8 cellular contexts compared by ENCODE assay signal in the genomic region with DNA sequence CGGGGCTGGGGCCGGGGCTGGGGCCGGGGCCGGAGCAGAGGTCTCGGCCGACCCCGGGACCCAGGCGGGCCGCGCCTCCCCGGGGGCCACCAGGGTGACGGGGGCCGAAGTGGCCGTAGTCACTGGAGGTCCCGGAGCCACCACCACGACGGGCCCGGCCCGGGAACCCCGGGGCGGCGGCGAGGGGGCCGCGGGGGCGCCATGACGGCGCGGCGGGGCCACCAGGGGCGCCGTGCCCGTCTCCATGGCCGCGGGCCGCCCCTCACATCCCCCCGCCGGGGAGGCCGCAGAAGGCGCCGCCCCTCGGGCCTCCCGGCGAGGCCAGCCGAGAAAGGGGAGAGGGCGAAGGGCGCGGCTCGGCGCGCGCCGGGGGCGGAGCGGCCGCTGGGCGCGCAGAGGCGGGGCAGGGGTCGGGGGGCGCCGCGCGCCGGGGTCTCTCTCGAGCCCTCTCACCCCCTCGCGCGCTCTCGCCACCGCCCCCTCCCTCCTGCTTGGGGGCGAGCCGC. TPM values are rescaled to one million over a fixed set of nuclear protein-coding genes. Genes with fewer than 3 reads are reported as not detected.
DNase-seq lines count a peak whose midpoint lies in the region; ATAC-seq and TF ChIP-seq lines count a peak whose summit lies in the region.

No MANE protein-coding gene starts in this region.

- no peak for TF ChIP-seq CTCF in astrocyte of the cerebellum (IDR thresholded peaks at IDR 0.05; ENCODE audit: low read depth, low read length, missing control alignments)
- TF ChIP-seq CTCF in mesothelial cell of epicardium (IDR thresholded peaks at IDR 0.05; ENCODE audit: unreplicated experiment) = no peak

- no peak overlapping the region for H3K27ac Mint-ChIP-seq in mesothelial cell of epicardium

- no peak for DNase-seq in astrocyte of the cerebellum (ENCODE audit: low read depth)
- DNase-seq in mesothelial cell of epicardium (ENCODE audit: low spot score in 2 of 2, unreplicated experiment in 2 of 2) = no peak
- no peak for DNase-seq in effector CD8-positive, alpha-beta T cell (lab: John Stamatoyannopoulos, UW)
- DNase-seq in activated gamma-delta T cell (lab: John Stamatoyannopoulos, UW) = no peak
- DNase-seq in NCI-H1092 (lab: John Stamatoyannopoulos, UW) = no peak
- no peak for DNase-seq in NCI-H146 treated with DMSO at 0.1 percent for 48 hours (lab: John Stamatoyannopoulos, UW; ENCODE audit: unreplicated experiment)

- H3K4me3 ChIP-seq in astrocyte of the cerebellum (ENCODE audit: low read depth, low read length) = peak overlapping the region; percentile 70

- H3K9me3 Mint-ChIP-seq in mesothelial cell of epicardium = no peaks in the 10 kb centered on the region

- peaks cover 49% of the 10 kb centered on the region for H3K4me1 Mint-ChIP-seq in mesothelial cell of epicardium

- peak overlapping the region; percentile 69 for H3K4me3 Mint-ChIP-seq in mesothelial cell of epicardium

- H3K36me3 Mint-ChIP-seq in mesothelial cell of epicardium = peaks cover 9% of the 10 kb centered on the region

- peaks cover 3% of the 10 kb centered on the region for H3K27me3 Mint-ChIP-seq in mesothelial cell of epicardium (ENCODE audit: low read depth)

- in situ Hi-C loops in astrocyte of the cerebellum (cut with HindIII; ENCODE audit: low sequenced_read_pairs) = loop anchor here (10.0 kb wide), 1 partner anchor 255 kb away; the partner anchor contains the start of gene GDPD3

- ATAC-seq in GM18868 (IDR thresholded peaks at IDR 0.05; ENCODE audit: unreplicated experiment) (peak; percentile 3), HG03103 (IDR thresholded peaks at IDR 0.05; ENCODE audit: low read depth, unreplicated experiment) (peak; percentile 9)

RNA-seq across cellular contexts. Expression of gene TBC1D10B, which starts 0.3 kb away (rescaled TPM):
- total RNA-seq in mesothelial cell of epicardium = 59.6 to 64.1 TPM (median 64.0 TPM) in 3 replicates

RNA-seq across cellular contexts. Expression of gene MYL11, which starts 4.6 kb away (rescaled TPM):
- 1.4 to 4.4 TPM (median 2.8 TPM) in 3 replicates for total RNA-seq in mesothelial cell of epicardium

RNA-seq across cellular contexts. Expression of gene SEPTIN1, which starts 12.4 kb away (rescaled TPM):
- total RNA-seq in mesothelial cell of epicardium = 0.86 to 1.6 TPM (median 1.4 TPM) in 3 replicates

RNA-seq across cellular contexts. Expression of gene CD2BP2, which starts 14.9 kb away (rescaled TPM):
- total RNA-seq in mesothelial cell of epicardium = 63.7 to 63.9 TPM (median 63.9 TPM) in 3 replicates

RNA-seq across cellular contexts. Expression of gene ZNF48, which starts 25.2 kb away (rescaled TPM):
- 24.2 to 25.2 TPM (median 24.8 TPM) in 3 replicates for total RNA-seq in mesothelial cell of epicardium
